ENCODE assay signal across 42 cellular contexts in genomic region chr12:21576431-21576830, GRCh38. TPM values are rescaled to one million over a fixed set of nuclear protein-coding genes. Genes with fewer than 3 reads are reported as not detected.
"Had no signal": no experiment of that assay in that cellular context is flagged by ENCODE, and none has a peak within 500 bp of the region (broad histone marks: within the 10 kb centered on the region; RNA-seq: fewer than 3 reads in every experiment).

No MANE protein-coding gene starts in this region.

- H3K4me1 Mint-ChIP-seq: activated naive CD4-positive, alpha-beta T cell treated with anti-CD3 and anti-CD28 coated beads, Interleukin-2, amount 10 ng/mL, durations not matched to agents 7 days and 5 days; activated naive CD4-positive, alpha-beta T cell treated with anti-CD3 and anti-CD28 coated beads, Interleukin-2, amount 50 U/mL, for 24 hours; activated naive CD8-positive, alpha-beta T cell treated with anti-CD3 and anti-CD28 coated beads for 36 hours; activated naive CD8-positive, alpha-beta T cell treated with anti-CD3 and anti-CD28 coated beads, Interleukin-2, amount 10 ng/mL, durations not matched to agents 7 days and 5 days; activated naive CD8-positive, alpha-beta T cell treated with anti-CD3 and anti-CD28 coated beads, Interleukin-2, amount 50 U/mL, for 24 hours; activated T-helper 17 cell treated with anti-CD3 and anti-CD28 coated beads, Interleukin-2, amount 50 U/mL, for 72 hours; brain; central memory CD8-positive, alpha-beta T cell had no signal

- H3K4me3 Mint-ChIP-seq: activated naive CD4-positive, alpha-beta T cell treated with anti-CD3 and anti-CD28 coated beads for 36 hours; activated naive CD4-positive, alpha-beta T cell treated with anti-CD3 and anti-CD28 coated beads, Interleukin-2, amount 10 ng/mL, durations not matched to agents 7 days and 5 days; activated naive CD4-positive, alpha-beta T cell treated with anti-CD3 and anti-CD28 coated beads, Interleukin-2, amount 50 U/mL, for 24 hours; activated naive CD8-positive, alpha-beta T cell; activated naive CD8-positive, alpha-beta T cell treated with anti-CD3 and anti-CD28 coated beads for 36 hours; activated naive CD8-positive, alpha-beta T cell treated with anti-CD3 and anti-CD28 coated beads, Interleukin-2, amount 10 ng/mL, durations not matched to agents 7 days and 5 days; activated naive CD8-positive, alpha-beta T cell treated with anti-CD3 and anti-CD28 coated beads, Interleukin-2, amount 50 U/mL, for 24 hours; activated T-cell treated with anti-CD3 and anti-CD28 coated beads, Interleukin-2, amount 50 U/mL, for 24 hours; activated T-cell treated with anti-CD3 and anti-CD28 coated beads, Interleukin-2, amount 50 U/mL, for 4 hours; activated T-cell treated with anti-CD3 and anti-CD28 coated beads, Interleukin-2, amount 50 U/mL, for 72 hours; activated T-helper 1 cell treated with anti-CD3 and anti-CD28 coated beads, Interleukin-12 subunit alpha, Interleukin-12 subunit beta, Interleukin-2, Interleukin-4 antibody, amounts not matched to agents 30 ng/mL and 10 ng/mL and 1 ng/mL, durations not matched to agents 14 hours and 24 hours and 36 hours; activated T-helper 17 cell treated with anti-CD3 and anti-CD28 coated beads, Interleukin-2, amount 50 U/mL, for 72 hours; brain; central memory CD8-positive, alpha-beta T cell had no signal

- FAIRE-seq: astrocyte, bronchial epithelial cell had no signal

- H3K27me3 Mint-ChIP-seq: activated naive CD4-positive, alpha-beta T cell treated with anti-CD3 and anti-CD28 coated beads, Interleukin-2, amount 50 U/mL, for 24 hours; activated naive CD8-positive, alpha-beta T cell treated with anti-CD3 and anti-CD28 coated beads, Interleukin-2, amount 50 U/mL, for 24 hours had no signal

- H3K27ac ChIP-seq: adrenal gland, ascending aorta, body of pancreas, brain microvascular endothelial cell, breast epithelium, cardiac muscle cell had no signal

- DNase-seq: activated effector memory CD4-positive, alpha-beta T cell treated with anti-CD3 and anti-CD28 coated beads, Interleukin-2, amount 50 U/mL, for 16 hours; activated effector memory CD4-positive, alpha-beta T cell treated with Interleukin-2 at 50 U/mL for 16 hours; activated gamma-delta T cell; activated gamma-delta T cell treated with Interleukin-2 at 50 U/mL for 16 hours; activated naive CD4-positive, alpha-beta T cell; activated naive CD4-positive, alpha-beta T cell treated with anti-CD3 and anti-CD28 coated beads for 36 hours; activated naive CD4-positive, alpha-beta T cell treated with anti-CD3 and anti-CD28 coated beads, Interleukin-2, amount 10 ng/mL, durations not matched to agents 7 days and 5 days; activated naive CD4-positive, alpha-beta T cell treated with anti-CD3 and anti-CD28 coated beads, Interleukin-2, amount 50 U/mL, for 16 hours; activated naive CD4-positive, alpha-beta T cell treated with Interleukin-2 at 50 U/mL for 16 hours; activated naive CD8-positive, alpha-beta T cell treated with anti-CD3 and anti-CD28 coated beads for 36 hours; activated naive CD8-positive, alpha-beta T cell treated with anti-CD3 and anti-CD28 coated beads, Interleukin-2, amount 10 ng/mL, durations not matched to agents 7 days and 5 days; activated naive CD8-positive, alpha-beta T cell treated with anti-CD3 and anti-CD28 coated beads, Interleukin-2, amount 50 U/mL, for 24 hours; activated T-cell treated with anti-CD3 and anti-CD28 coated beads, Interleukin-2, amount 50 U/mL, for 24 hours; activated T-cell treated with anti-CD3 and anti-CD28 coated beads, Interleukin-2, amount 50 U/mL, for 4 hours; activated T-cell treated with anti-CD3 and anti-CD28 coated beads, Interleukin-2, amount 50 U/mL, for 48 hours; activated T-cell treated with anti-CD3 and anti-CD28 coated beads, Interleukin-2, amount 50 U/mL, for 72 hours; adrenal gland; amniotic stem cell; amygdala; anterior cingulate cortex; aorta; body of pancreas; brain microvascular endothelial cell; caudate nucleus; central memory CD4-positive, alpha-beta T cell; cerebellar nuclear complex had no signal

- H3K27ac Mint-ChIP-seq: activated naive CD4-positive, alpha-beta T cell treated with anti-CD3 and anti-CD28 coated beads for 36 hours; activated naive CD4-positive, alpha-beta T cell treated with anti-CD3 and anti-CD28 coated beads, Interleukin-2, amount 10 ng/mL, durations not matched to agents 7 days and 5 days; activated naive CD4-positive, alpha-beta T cell treated with anti-CD3 and anti-CD28 coated beads, Interleukin-2, amount 50 U/mL, for 24 hours; activated naive CD4-positive, alpha-beta T cell treated with anti-CD3 and anti-CD28 coated beads, Interleukin-2, amount 50 U/mL, for 72 hours; activated naive CD8-positive, alpha-beta T cell; activated naive CD8-positive, alpha-beta T cell treated with anti-CD3 and anti-CD28 coated beads for 36 hours; activated naive CD8-positive, alpha-beta T cell treated with anti-CD3 and anti-CD28 coated beads, Interleukin-2, amount 10 ng/mL, durations not matched to agents 7 days and 5 days; activated naive CD8-positive, alpha-beta T cell treated with anti-CD3 and anti-CD28 coated beads, Interleukin-2, amount 50 U/mL, for 24 hours; activated T-cell treated with anti-CD3 and anti-CD28 coated beads, Interleukin-2, amount 50 U/mL, for 24 hours; activated T-cell treated with anti-CD3 and anti-CD28 coated beads, Interleukin-2, amount 50 U/mL, for 72 hours; activated T-helper 1 cell treated with anti-CD3 and anti-CD28 coated beads, Interleukin-12 subunit alpha, Interleukin-12 subunit beta, Interleukin-2, Interleukin-4 antibody, amounts not matched to agents 30 ng/mL and 10 ng/mL and 1 ng/mL, durations not matched to agents 14 hours and 24 hours and 36 hours; activated T-helper 17 cell treated with anti-CD3 and anti-CD28 coated beads, Interleukin-2, amount 50 U/mL, for 72 hours; activated T-helper 2 cell treated with anti-CD3 and anti-CD28 coated beads, Interferon-gamma antibody, Interleukin-2, Interleukin-4, amounts not matched to agents 10 μg/mL and 5 μg/mL and 100 μg/mL, durations not matched to agents 14 hours and 24 hours and 36 hours; brain had no signal

- H3K9me3 Mint-ChIP-seq: activated naive CD4-positive, alpha-beta T cell treated with anti-CD3 and anti-CD28 coated beads for 36 hours; activated naive CD4-positive, alpha-beta T cell treated with anti-CD3 and anti-CD28 coated beads, Interleukin-2, amount 10 ng/mL, durations not matched to agents 7 days and 5 days; activated naive CD4-positive, alpha-beta T cell treated with anti-CD3 and anti-CD28 coated beads, Interleukin-2, amount 50 U/mL, for 24 hours; activated naive CD4-positive, alpha-beta T cell treated with anti-CD3 and anti-CD28 coated beads, Interleukin-2, amount 50 U/mL, for 72 hours; activated naive CD8-positive, alpha-beta T cell treated with anti-CD3 and anti-CD28 coated beads for 36 hours; activated naive CD8-positive, alpha-beta T cell treated with anti-CD3 and anti-CD28 coated beads, Interleukin-2, amount 10 ng/mL, durations not matched to agents 7 days and 5 days; activated naive CD8-positive, alpha-beta T cell treated with anti-CD3 and anti-CD28 coated beads, Interleukin-2, amount 50 U/mL, for 24 hours; activated T-cell treated with anti-CD3 and anti-CD28 coated beads, Interleukin-2, amount 50 U/mL, for 24 hours; activated T-cell treated with anti-CD3 and anti-CD28 coated beads, Interleukin-2, amount 50 U/mL, for 4 hours; activated T-helper 1 cell treated with anti-CD3 and anti-CD28 coated beads, Interleukin-12 subunit alpha, Interleukin-12 subunit beta, Interleukin-2, Interleukin-4 antibody, amounts not matched to agents 30 ng/mL and 10 ng/mL and 1 ng/mL, durations not matched to agents 14 hours and 24 hours and 36 hours; activated T-helper 2 cell treated with anti-CD3 and anti-CD28 coated beads, Interferon-gamma antibody, Interleukin-2, Interleukin-4, amounts not matched to agents 10 μg/mL and 5 μg/mL and 100 μg/mL, durations not matched to agents 14 hours and 24 hours and 36 hours; brain; central memory CD8-positive, alpha-beta T cell had no signal

- H3K36me3 ChIP-seq: adrenal gland, ascending aorta, brain microvascular endothelial cell, breast epithelium, cardiac muscle cell had no signal

- H3K27me3 ChIP-seq: adrenal gland, ascending aorta, body of pancreas, brain microvascular endothelial cell, breast epithelium, cardiac muscle cell had no signal

- H3K4me1 ChIP-seq: adrenal gland, ascending aorta, body of pancreas, breast epithelium had no signal

- H3K36me3 Mint-ChIP-seq: activated naive CD4-positive, alpha-beta T cell treated with anti-CD3 and anti-CD28 coated beads, Interleukin-2, amount 10 ng/mL, durations not matched to agents 7 days and 5 days; activated naive CD8-positive, alpha-beta T cell treated with anti-CD3 and anti-CD28 coated beads for 36 hours; activated naive CD8-positive, alpha-beta T cell treated with anti-CD3 and anti-CD28 coated beads, Interleukin-2, amount 10 ng/mL, durations not matched to agents 7 days and 5 days; brain had no signal

- H3K4me3 ChIP-seq: adrenal gland, ascending aorta, body of pancreas, breast epithelium, cardiac muscle cell had no signal

- H3K9me3 ChIP-seq: adrenal gland, ascending aorta, body of pancreas, breast epithelium had no signal

- ATAC-seq: activated naive CD4-positive, alpha-beta T cell treated with anti-CD3 and anti-CD28 coated beads, Interleukin-2, amount 50 U/mL, for 72 hours; activated naive CD8-positive, alpha-beta T cell treated with anti-CD3 and anti-CD28 coated beads, Interleukin-2, amount 50 U/mL, for 24 hours; activated T-cell treated with anti-CD3 and anti-CD28 coated beads, Interleukin-2, amount 50 U/mL, for 4 hours; activated T-cell treated with anti-CD3 and anti-CD28 coated beads, Interleukin-2, amount 50 U/mL, for 72 hours; activated T-helper 17 cell treated with anti-CD3 and anti-CD28 coated beads, Interleukin-2, amount 50 U/mL, for 72 hours; body of pancreas had no signal

RNA-seq across cellular contexts. Expression of gene GYS2, which starts 28.2 kb away (rescaled TPM):
- total RNA-seq: activated naive CD4-positive, alpha-beta T cell treated with anti-CD3 and anti-CD28 coated beads for 36 hours; activated naive CD4-positive, alpha-beta T cell treated with anti-CD3 and anti-CD28 coated beads, Interleukin-2, amount 50 U/mL, for 72 hours; activated naive CD8-positive, alpha-beta T cell treated with anti-CD3 and anti-CD28 coated beads for 36 hours; activated T-cell treated with anti-CD3 and anti-CD28 coated beads, Interleukin-2, amount 50 U/mL, for 72 hours; activated T-helper 17 cell treated with anti-CD3 and anti-CD28 coated beads, Interleukin-2, amount 50 U/mL, for 72 hours; ascending aorta; astrocyte; body of pancreas; bronchial epithelial cell; cardiac muscle cell; cardiac septum; cerebellum; chondrocyte had no signal
- polyA plus RNA-seq: aorta, cardiac muscle cell had no signal

RNA-seq across cellular contexts. Expression of gene SPX, which starts 50.3 kb away (rescaled TPM):
- total RNA-seq: ascending aorta had no signal
